ENCODE assay signal across 1 cellular context in the genomic region with DNA sequence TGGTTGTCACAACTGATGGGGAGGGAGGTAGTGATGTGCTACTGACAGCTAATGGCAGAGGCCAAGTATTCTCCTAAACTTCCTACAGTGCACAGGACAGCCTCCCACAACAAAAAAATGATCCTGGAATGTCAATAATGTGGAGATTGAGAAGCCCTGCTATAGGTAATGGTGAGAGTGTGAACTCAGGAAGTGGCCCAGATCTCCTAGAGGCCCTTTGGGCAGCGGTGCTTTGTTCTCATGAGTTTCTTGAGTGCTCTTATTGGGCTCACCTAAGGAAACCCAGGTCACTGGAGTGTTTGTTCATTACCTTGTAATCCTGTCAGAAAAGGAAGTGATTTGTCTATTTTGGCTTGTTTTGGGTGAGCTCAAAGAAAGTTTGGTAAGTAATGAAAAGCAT.
TF ChIP-seq lines count a peak whose summit lies in the region.

No MANE protein-coding gene starts in this region.

TF ChIP-seq in HepG2, 621 proteins besides CTCF, POLR2A, EP300 and RAD21:
- TF ChIP-seq SRY (CRISPR knock-in tag; IDR thresholded peaks at IDR 0.05), result no peak
